8 cellular contexts compared by ENCODE assay signal in genomic region chr13:94362411-94362909, GRCh38.
DNase-seq lines count a peak whose midpoint lies in the region; ATAC-seq and TF ChIP-seq lines count a peak whose summit lies in the region.

No MANE protein-coding gene starts in this region.

- no peak overlapping the region for H3K27ac Mint-ChIP-seq in WTC11

- peak; percentile 84 for DNase-seq in NCI-H2227 (lab: John Stamatoyannopoulos, UW; ENCODE audit: unreplicated experiment)
- DNase-seq in WTC11 (ENCODE audit: low spot score): peak; percentile 67
- DNase-seq in central memory CD4-positive, alpha-beta T cell: peak; percentile 63
- DNase-seq in kidney tubule cell (ENCODE audit: low spot score): peak; percentile 84
- DNase-seq in stimulated activated CD4-positive, alpha-beta T cell treated with anti-CD3 and anti-CD28 coated beads, Interleukin-4, amount 100 ng/mL, for 24 hours: peak; percentile 77

- no peak overlapping the region for H3K4me3 Mint-ChIP-seq in WTC11

- peaks cover 17% of the 10 kb centered on the region for H3K4me1 Mint-ChIP-seq in WTC11

- CTCF ChIA-PET in WTC11 (lab: Charles Lee): interaction anchor here (1.0 kb wide), 1 partner anchor 1034 kb away, joined by 4 read pairs; no protein-coding TSS in a partner anchor

- H3K27me3 Mint-ChIP-seq in WTC11 (ENCODE audit: low read depth): no peaks in the 10 kb centered on the region

- no peaks in the 10 kb centered on the region for H3K9me3 Mint-ChIP-seq in WTC11

- ATAC-seq in GM19043 (IDR thresholded peaks at IDR 0.05; ENCODE audit: low read depth, unreplicated experiment): peak; percentile 99
- peak; percentile 99 for ATAC-seq in HG03175 (IDR thresholded peaks at IDR 0.05; ENCODE audit: unreplicated experiment)
- peak; percentile 95 for ATAC-seq in WTC11

- no peaks in the 10 kb centered on the region for H3K36me3 Mint-ChIP-seq in WTC11

- POLR2A ChIA-PET in WTC11 (lab: Charles Lee): no interaction called here

- H3K27ac ChIP-seq in C4-2B: no peak overlapping the region

- TF ChIP-seq CTCF in C4-2B (conservative IDR thresholded peaks at IDR 0.05) (peak; percentile 83), WTC11 (IDR thresholded peaks at IDR 0.05) (peak; percentile 74)

TF ChIP-seq in WTC11, 78 proteins besides CTCF, POLR2A, EP300 and RAD21 (continues in another document):
- TF ChIP-seq PRDM15 (CRISPR knock-in tag; IDR thresholded peaks at IDR 0.05): no peak
- no peak for TF ChIP-seq NFATC4 (CRISPR knock-in tag; IDR thresholded peaks at IDR 0.05)
- TF ChIP-seq ZNF263 (CRISPR knock-in tag; IDR thresholded peaks at IDR 0.05; ENCODE audit: low read depth): no peak
- TF ChIP-seq ETV6 (CRISPR knock-in tag; IDR thresholded peaks at IDR 0.05): no peak
- TF ChIP-seq, protein P1, sequence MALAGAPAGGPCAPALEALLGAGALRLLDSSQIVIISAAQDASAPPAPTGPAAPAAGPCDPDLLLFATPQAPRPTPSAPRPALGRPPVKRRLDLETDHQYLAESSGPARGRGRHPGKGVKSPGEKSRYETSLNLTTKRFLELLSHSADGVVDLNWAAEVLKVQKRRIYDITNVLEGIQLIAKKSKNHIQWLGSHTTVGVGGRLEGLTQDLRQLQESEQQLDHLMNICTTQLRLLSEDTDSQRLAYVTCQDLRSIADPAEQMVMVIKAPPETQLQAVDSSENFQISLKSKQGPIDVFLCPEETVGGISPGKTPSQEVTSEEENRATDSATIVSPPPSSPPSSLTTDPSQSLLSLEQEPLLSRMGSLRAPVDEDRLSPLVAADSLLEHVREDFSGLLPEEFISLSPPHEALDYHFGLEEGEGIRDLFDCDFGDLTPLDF (CRISPR knock-in tag; IDR thresholded peaks at IDR 0.05): no peak
- TF ChIP-seq JAZF1 (CRISPR knock-in tag; IDR thresholded peaks at IDR 0.05): no peak
- TF ChIP-seq, protein P2, sequence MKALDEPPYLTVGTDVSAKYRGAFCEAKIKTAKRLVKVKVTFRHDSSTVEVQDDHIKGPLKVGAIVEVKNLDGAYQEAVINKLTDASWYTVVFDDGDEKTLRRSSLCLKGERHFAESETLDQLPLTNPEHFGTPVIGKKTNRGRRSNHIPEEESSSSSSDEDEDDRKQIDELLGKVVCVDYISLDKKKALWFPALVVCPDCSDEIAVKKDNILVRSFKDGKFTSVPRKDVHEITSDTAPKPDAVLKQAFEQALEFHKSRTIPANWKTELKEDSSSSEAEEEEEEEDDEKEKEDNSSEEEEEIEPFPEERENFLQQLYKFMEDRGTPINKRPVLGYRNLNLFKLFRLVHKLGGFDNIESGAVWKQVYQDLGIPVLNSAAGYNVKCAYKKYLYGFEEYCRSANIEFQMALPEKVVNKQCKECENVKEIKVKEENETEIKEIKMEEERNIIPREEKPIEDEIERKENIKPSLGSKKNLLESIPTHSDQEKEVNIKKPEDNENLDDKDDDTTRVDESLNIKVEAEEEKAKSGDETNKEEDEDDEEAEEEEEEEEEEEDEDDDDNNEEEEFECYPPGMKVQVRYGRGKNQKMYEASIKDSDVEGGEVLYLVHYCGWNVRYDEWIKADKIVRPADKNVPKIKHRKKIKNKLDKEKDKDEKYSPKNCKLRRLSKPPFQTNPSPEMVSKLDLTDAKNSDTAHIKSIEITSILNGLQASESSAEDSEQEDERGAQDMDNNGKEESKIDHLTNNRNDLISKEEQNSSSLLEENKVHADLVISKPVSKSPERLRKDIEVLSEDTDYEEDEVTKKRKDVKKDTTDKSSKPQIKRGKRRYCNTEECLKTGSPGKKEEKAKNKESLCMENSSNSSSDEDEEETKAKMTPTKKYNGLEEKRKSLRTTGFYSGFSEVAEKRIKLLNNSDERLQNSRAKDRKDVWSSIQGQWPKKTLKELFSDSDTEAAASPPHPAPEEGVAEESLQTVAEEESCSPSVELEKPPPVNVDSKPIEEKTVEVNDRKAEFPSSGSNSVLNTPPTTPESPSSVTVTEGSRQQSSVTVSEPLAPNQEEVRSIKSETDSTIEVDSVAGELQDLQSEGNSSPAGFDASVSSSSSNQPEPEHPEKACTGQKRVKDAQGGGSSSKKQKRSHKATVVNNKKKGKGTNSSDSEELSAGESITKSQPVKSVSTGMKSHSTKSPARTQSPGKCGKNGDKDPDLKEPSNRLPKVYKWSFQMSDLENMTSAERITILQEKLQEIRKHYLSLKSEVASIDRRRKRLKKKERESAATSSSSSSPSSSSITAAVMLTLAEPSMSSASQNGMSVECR (CRISPR knock-in tag; IDR thresholded peaks at IDR 0.05; ENCODE audit: borderline replicate concordance): no peak
- no peak for TF ChIP-seq GRHL2 (CRISPR knock-in tag; IDR thresholded peaks at IDR 0.05; ENCODE audit: insufficient replicate concordance, severe bottlenecking)
- TF ChIP-seq SMAD4 (CRISPR knock-in tag; IDR thresholded peaks at IDR 0.05): no peak
- TF ChIP-seq MXD4 (CRISPR knock-in tag; IDR thresholded peaks at IDR 0.05; ENCODE audit: borderline replicate concordance): no peak
- TF ChIP-seq CREM (CRISPR knock-in tag; IDR thresholded peaks at IDR 0.05): no peak
- no peak for TF ChIP-seq ZNF138 (CRISPR knock-in tag; conservative IDR thresholded peaks at IDR 0.05)
- TF ChIP-seq ATF3 (CRISPR knock-in tag; conservative IDR thresholded peaks at IDR 0.05): no peak
- no peak for TF ChIP-seq JUN (CRISPR knock-in tag; IDR thresholded peaks at IDR 0.05)
- TF ChIP-seq, protein P3, sequence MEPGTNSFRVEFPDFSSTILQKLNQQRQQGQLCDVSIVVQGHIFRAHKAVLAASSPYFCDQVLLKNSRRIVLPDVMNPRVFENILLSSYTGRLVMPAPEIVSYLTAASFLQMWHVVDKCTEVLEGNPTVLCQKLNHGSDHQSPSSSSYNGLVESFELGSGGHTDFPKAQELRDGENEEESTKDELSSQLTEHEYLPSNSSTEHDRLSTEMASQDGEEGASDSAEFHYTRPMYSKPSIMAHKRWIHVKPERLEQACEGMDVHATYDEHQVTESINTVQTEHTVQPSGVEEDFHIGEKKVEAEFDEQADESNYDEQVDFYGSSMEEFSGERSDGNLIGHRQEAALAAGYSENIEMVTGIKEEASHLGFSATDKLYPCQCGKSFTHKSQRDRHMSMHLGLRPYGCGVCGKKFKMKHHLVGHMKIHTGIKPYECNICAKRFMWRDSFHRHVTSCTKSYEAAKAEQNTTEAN (CRISPR knock-in tag; IDR thresholded peaks at IDR 0.05): no peak
- TF ChIP-seq, protein P4, sequence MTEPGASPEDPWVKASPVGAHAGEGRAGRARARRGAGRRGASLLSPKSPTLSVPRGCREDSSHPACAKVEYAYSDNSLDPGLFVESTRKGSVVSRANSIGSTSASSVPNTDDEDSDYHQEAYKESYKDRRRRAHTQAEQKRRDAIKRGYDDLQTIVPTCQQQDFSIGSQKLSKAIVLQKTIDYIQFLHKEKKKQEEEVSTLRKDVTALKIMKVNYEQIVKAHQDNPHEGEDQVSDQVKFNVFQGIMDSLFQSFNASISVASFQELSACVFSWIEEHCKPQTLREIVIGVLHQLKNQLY (CRISPR knock-in tag; IDR thresholded peaks at IDR 0.05): no peak
- no peak for TF ChIP-seq FOXP1 (CRISPR knock-in tag; IDR thresholded peaks at IDR 0.05; ENCODE audit: borderline replicate concordance)
